8 cellular contexts compared by ENCODE assay signal in genomic region chr14:73238262-73238852, GRCh38. TPM values are rescaled to one million over a fixed set of nuclear protein-coding genes. Genes with fewer than 3 reads are reported as not detected.
DNase-seq lines count a peak whose midpoint lies in the region; ATAC-seq and TF ChIP-seq lines count a peak whose summit lies in the region.

No MANE protein-coding gene starts in this region.

- H3K27me3 ChIP-seq in Panc1 (ENCODE audit: control insufficient read depth, insufficient read depth, low read length) (0 out of 2 replicates have a peak, but pooled peaks cover 2% of the 10 kb centered on the region), neuronal stem cell (ENCODE audit: control insufficient read depth in 3 of 3, insufficient read depth in 3 of 3, low read depth in 1 of 3, low read length in 3 of 3) (peaks cover 0 to 50% (median 7%) of the 10 kb centered on the region in 3 experiments)

- H2BK120ac ChIP-seq in neuronal stem cell (ENCODE audit: low read depth, low read length) = peak overlapping the region; percentile 82

- peaks cover 2% of the 10 kb centered on the region for H3K36me3 Mint-ChIP-seq in T-helper 2 cell treated with Interferon-gamma antibody and Interleukin-4, amounts not matched to agents 5 μg/mL and 100 μg/mL, for 36 hours (ENCODE audit: low read depth)

- no peak overlapping the region for H3K14ac ChIP-seq in neuronal stem cell (ENCODE audit: low read length)

- H3K36me3 ChIP-seq in Panc1 (ENCODE audit: control insufficient read depth, insufficient read depth, low read length) (no peaks in the 10 kb centered on the region), neuronal stem cell (replicated peaks in 1 of 2; ENCODE audit: control insufficient read depth in 2 of 2, insufficient read depth in 2 of 2, low read length in 2 of 2) (peaks cover 0 to 4% of the 10 kb centered on the region in 2 donors)

- H2BK12ac ChIP-seq in neuronal stem cell (ENCODE audit: low read length) = no peak overlapping the region

- intact Hi-C loops in Panc1 (cut with micrococcal nuclease; ENCODE audit: unreplicated experiment) = no loop called here

- peaks cover 6% of the 10 kb centered on the region for H3K79me1 ChIP-seq in neuronal stem cell (ENCODE audit: low read depth, low read length)

- peaks cover 20% of the 10 kb centered on the region for H3K4me1 ChIP-seq in Panc1 (ENCODE audit: control insufficient read depth, insufficient read depth, low read length)
- H3K4me1 ChIP-seq in neuronal stem cell (ENCODE audit: control insufficient read depth in 2 of 2, insufficient read depth in 1 of 2, low read depth in 1 of 2, low read length in 2 of 2) = peaks cover 35 to 40% of the 10 kb centered on the region in 2 donors

- H3K4me3 Mint-ChIP-seq in T-helper 2 cell treated with Interferon-gamma antibody and Interleukin-4, amounts not matched to agents 5 μg/mL and 100 μg/mL, for 36 hours = peak overlapping the region; percentile 46

- H3K27ac Mint-ChIP-seq in T-helper 2 cell treated with Interferon-gamma antibody and Interleukin-4, amounts not matched to agents 5 μg/mL and 100 μg/mL, for 36 hours = no peak overlapping the region

- BruUV-seq in Panc1 (replicated peaks; lab: Mats Ljungman, UMichigan) = no TSS peak

- H3K27me3 Mint-ChIP-seq in T-helper 2 cell treated with Interferon-gamma antibody and Interleukin-4, amounts not matched to agents 5 μg/mL and 100 μg/mL, for 36 hours (ENCODE audit: low read depth) = peaks cover 83% of the 10 kb centered on the region

- no peak for DNase-seq in T-helper 2 cell treated with Interferon-gamma antibody and Interleukin-4, amounts not matched to agents 5 μg/mL and 100 μg/mL, for 36 hours (ENCODE audit: low spot score)
- DNase-seq in T-helper 2 cell (no peak), Panc1 (ENCODE audit: low read depth, low spot score) (no peak), epithelial cell of esophagus (ENCODE audit: low read depth) (peak; percentile 76), neuronal stem cell (ENCODE audit: low spot score) (no peak), putamen (ENCODE audit: low spot score) (no peak)
- no peak for DNase-seq in stimulated activated CD4-positive, alpha-beta T cell treated with anti-CD3 and anti-CD28 coated beads, Interleukin-4, amount 100 ng/mL, for 4 hours

- in situ Hi-C loops in Panc1 (cut with HindIII; ENCODE audit: low pct_unique_long_range_greater_than_20kb, low sequenced_read_pairs) = no loop called here

- peak overlapping the region; percentile 90 for H3K4me2 ChIP-seq in neuronal stem cell (ENCODE audit: insufficient read depth, low read length, poor library complexity, severe bottlenecking)

- no peaks in the 10 kb centered on the region for H3K9me3 Mint-ChIP-seq in T-helper 2 cell treated with Interferon-gamma antibody and Interleukin-4, amounts not matched to agents 5 μg/mL and 100 μg/mL, for 36 hours

- H3K23ac ChIP-seq in neuronal stem cell (ENCODE audit: low read depth, low read length, poor library complexity) = no peak overlapping the region

- H3K4me1 Mint-ChIP-seq in T-helper 2 cell treated with Interferon-gamma antibody and Interleukin-4, amounts not matched to agents 5 μg/mL and 100 μg/mL, for 36 hours (ENCODE audit: low read depth) = peaks cover 12% of the 10 kb centered on the region

- H2AFZ ChIP-seq in neuronal stem cell (ENCODE audit: low read length) = peak overlapping the region; percentile 90

- H3K27ac ChIP-seq in Panc1 (ENCODE audit: low read length) (peak overlapping the region; percentile 61; the same call in 1 of the 2 replicates), neuronal stem cell (replicated peaks; ENCODE audit: low read length) (no peak overlapping the region)

- H4K8ac ChIP-seq in neuronal stem cell (ENCODE audit: low read depth, low read length) = no peak overlapping the region

- TF ChIP-seq CTCF in Panc1 (IDR thresholded peaks at IDR 0.05) (no peak), epithelial cell of esophagus (IDR thresholded peaks at IDR 0.05; ENCODE audit: insufficient read depth, low read depth, low read length, missing control alignments) (no peak)

- H2BK5ac ChIP-seq in neuronal stem cell (ENCODE audit: low read length) = no peak overlapping the region

- peak overlapping the region; percentile 45 to 55 for H3K4me3 ChIP-seq in Panc1 (ENCODE audit: low read depth in 2 of 2, low read length in 2 of 2)
- H3K4me3 ChIP-seq in epithelial cell of esophagus (ENCODE audit: low read length) = peak overlapping the region; percentile 46
- peak overlapping the region; percentile 37 to 86 for H3K4me3 ChIP-seq in neuronal stem cell (ENCODE audit: low read length in 2 of 2)

- no peak overlapping the region for H2AK5ac ChIP-seq in neuronal stem cell (ENCODE audit: low read depth, low read length)

- CTCF ChIA-PET in Panc1 (lab: Charles Lee) = no interaction called here

- H3K18ac ChIP-seq in neuronal stem cell (ENCODE audit: low read length) = peak overlapping the region; percentile 81

- peak overlapping the region; percentile 85 for H3K9ac ChIP-seq in neuronal stem cell (ENCODE audit: low read depth, low read length, poor library complexity)

- H4K91ac ChIP-seq in neuronal stem cell (ENCODE audit: low read depth, low read length, poor library complexity) = no peak overlapping the region

- no peaks in the 10 kb centered on the region for H3K9me3 ChIP-seq in Panc1 (ENCODE audit: control insufficient read depth, insufficient read depth, low read depth, low read length)
- H3K9me3 ChIP-seq in neuronal stem cell (replicated peaks in 1 of 2; ENCODE audit: control insufficient read depth in 2 of 2, insufficient read depth in 1 of 2, low read depth in 1 of 2, low read length in 2 of 2) = no peaks in the 10 kb centered on the region

- POLR2A ChIA-PET in Panc1 (lab: Charles Lee) = no interaction called here

- peak overlapping the region; percentile 8 for H3K4ac ChIP-seq in neuronal stem cell (ENCODE audit: low read length)

- peak overlapping the region; percentile 80 for H2BK15ac ChIP-seq in neuronal stem cell (ENCODE audit: low read length)

- WGBS in neuronal stem cell (ENCODE audit: extremely low coverage in 2 of 2, insufficient read length in 2 of 2, insufficient replicate concordance in 1 of 2), 2 donors = no CpG with 5 or more reads among the region's 25 CpGs

- ATAC-seq in Panc1 (peak; percentile 58), HG02852 (IDR thresholded peaks at IDR 0.05; ENCODE audit: unreplicated experiment) (no peak)

RNA-seq across cellular contexts. Expression of gene PAPLN, which starts 1.1 kb away (rescaled TPM):
- total RNA-seq in Panc1 (2021; ENCODE audit: unreplicated experiment) = 22.2 TPM
- 19.8 TPM for polyA plus RNA-seq in Panc1 (2012; ENCODE audit: insufficient read length)
- 15.1 TPM for polyA plus RNA-seq in neuronal stem cell (2013, experiment 1 of 2)
- 15.7 TPM for polyA plus RNA-seq in neuronal stem cell (2013, experiment 2 of 2)
